Comparison of ENCODE assay signal across 14 cellular contexts in genomic region chr6:147615659-147616456, GRCh38.
"Had no signal": no experiment of that assay in that cellular context is flagged by ENCODE, and none has a peak within 500 bp of the region (broad histone marks: within the 10 kb centered on the region; RNA-seq: fewer than 3 reads in every experiment).

No MANE protein-coding gene starts in this region.

- DNase-seq: activated CD4-positive, alpha-beta T cell treated with anti-CD3 and anti-CD28 coated beads, Interleukin-2, amount 10 ng/mL, durations not matched to agents 7 days and 5 days; activated CD4-positive, CD25-positive, alpha-beta regulatory T cell; activated CD8-positive, alpha-beta memory T cell treated with anti-CD3 and anti-CD28 coated beads for 24 hours; activated naive CD4-positive, alpha-beta T cell treated with anti-CD3 and anti-CD28 coated beads for 36 hours; left cardiac atrium; naive B cell; posterior cingulate gyrus; stimulated activated CD4-positive, alpha-beta T cell treated with anti-CD3 and anti-CD28 coated beads, Interleukin-1b, Interleukin-23, amount 100 ng/mL, for 48 hours; trophoblast cell had no signal

- ATAC-seq: left cardiac atrium; SK-N-SH treated with all-trans-retinoic acid at 6 μM for 48 hours; stimulated activated memory B cell treated with anti-CD40 and anti-IgM and Interleukin-4, amounts not matched to agents 10 μg/mL and 1 μg/mL and 100 μg/mL, for 72 hours had no signal

- H3K4me3 ChIP-seq: hepatocyte, lung, smooth muscle cell had no signal
